In the genomic region with DNA sequence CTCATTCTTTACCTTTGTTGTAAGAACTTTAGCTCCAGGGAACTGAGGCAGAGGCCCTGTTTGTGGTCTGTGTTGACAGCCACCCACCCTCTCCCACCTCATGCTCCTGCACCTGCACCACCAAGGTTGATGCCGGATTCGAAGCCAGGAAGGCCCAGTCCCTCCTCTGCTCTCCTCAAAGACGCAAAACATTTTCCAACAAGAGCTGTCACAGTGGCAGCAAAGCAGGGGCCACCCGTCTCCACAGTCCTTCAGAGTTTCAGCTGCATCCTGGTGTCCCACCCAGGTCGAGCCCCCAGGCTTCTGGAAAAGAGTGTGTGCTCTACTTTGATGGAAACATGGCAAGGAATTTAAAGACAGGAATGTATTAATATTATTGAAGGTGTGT, we compare ENCODE assay signal across 17 cellular contexts. TPM values are rescaled to one million over a fixed set of nuclear protein-coding genes. Genes with fewer than 3 reads are reported as not detected.
A peak's percentile ranks its signal among the peaks of the same experiment; 100 is the strongest.
DNase-seq lines count a peak whose midpoint lies in the region; ATAC-seq and TF ChIP-seq lines count a peak whose summit lies in the region.
"Had no signal": no experiment of that assay in that cellular context is flagged by ENCODE, and none has a peak within 500 bp of the region (broad histone marks: within the 10 kb centered on the region; RNA-seq: fewer than 3 reads in every experiment).

No MANE protein-coding gene starts in this region.

- H3K27ac ChIP-seq in right atrium auricular region (no peak overlapping the region), mesendoderm (ENCODE audit: low read depth, low read length) (no peak overlapping the region), osteoblast (ENCODE audit: low read depth, low read length) (no peak overlapping the region)
- H3K27ac ChIP-seq: 22Rv1; A549; BLaER1 treated with 17β-estradiol and CSF1 and Interleukin-3, amounts not matched to agents 10 nM and 100 nM; C4-2B had no signal

- ATAC-seq in Right ventricle myocardium inferior (no peak), GM18517 (IDR thresholded peaks at IDR 0.05; ENCODE audit: unreplicated experiment) (no peak)
- ATAC-seq: A549; CD8-positive, alpha-beta T cell had no signal

- no peak for TF ChIP-seq CTCF in right atrium auricular region (IDR thresholded peaks at IDR 0.05)
- TF ChIP-seq CTCF in osteoblast (IDR thresholded peaks at IDR 0.05; ENCODE audit: extremely low read depth, low read depth, low read length): no peak

- WGBS in mesendoderm (ENCODE audit: extremely low coverage, insufficient coverage, low lambda C conversion rate): no CpG with 5 or more reads among the region's 5 CpGs

- H3K4me2 ChIP-seq in mesendoderm (ENCODE audit: low read length) (no peak overlapping the region), osteoblast (ENCODE audit: insufficient read depth, low read length) (no peak overlapping the region)
- H3K4me2 ChIP-seq: A549; BLaER1 treated with 17β-estradiol and CSF1 and Interleukin-3, amounts not matched to agents 10 nM and 100 nM had no signal

- H3K79me2 ChIP-seq in mesendoderm (ENCODE audit: control insufficient read depth, insufficient read depth, low read length) (no peaks in the 10 kb centered on the region), osteoblast (ENCODE audit: insufficient read depth, low read length) (no peaks in the 10 kb centered on the region)

- H3K79me1 ChIP-seq in mesendoderm (ENCODE audit: low read length): no peaks in the 10 kb centered on the region

- no peak overlapping the region for H2BK15ac ChIP-seq in mesendoderm (replicated peaks; ENCODE audit: low read depth)

- H3K4me1 ChIP-seq in right atrium auricular region (peaks cover 0 to 17% of the 10 kb centered on the region in 2 donors), mesendoderm (ENCODE audit: control insufficient read depth, low read depth, low read length) (no peaks in the 10 kb centered on the region), osteoblast (ENCODE audit: insufficient read depth, low read length) (peaks cover 11% of the 10 kb centered on the region)
- H3K4me1 ChIP-seq: A549; BLaER1 treated with 17β-estradiol and CSF1 and Interleukin-3, amounts not matched to agents 10 nM and 100 nM; Caco-2 had no signal

- intact Hi-C loops in Right ventricle myocardium inferior (cut with DNase I): no loop called here

- H2AK5ac ChIP-seq in mesendoderm (ENCODE audit: low read length): no peak overlapping the region

- H3K27me3 ChIP-seq in right atrium auricular region (no peaks in the 10 kb centered on the region), mesendoderm (ENCODE audit: insufficient read depth, low read length, poor library complexity) (no peaks in the 10 kb centered on the region), osteoblast (ENCODE audit: insufficient read depth, low read length) (no peaks in the 10 kb centered on the region)
- H3K27me3 ChIP-seq: BLaER1 treated with 17β-estradiol and CSF1 and Interleukin-3, amounts not matched to agents 10 nM and 100 nM had no signal

- no peak overlapping the region for H3K4ac ChIP-seq in mesendoderm (ENCODE audit: low read depth, low read length)

- H2BK120ac ChIP-seq in mesendoderm (ENCODE audit: low read depth, low read length): no peak overlapping the region

- H3K23ac ChIP-seq in mesendoderm (ENCODE audit: low read length): no peak overlapping the region

- H3K36me3 ChIP-seq in right atrium auricular region (peaks cover 39% of the 10 kb centered on the region), mesendoderm (ENCODE audit: control insufficient read depth, insufficient read depth, low read length) (no peaks in the 10 kb centered on the region), osteoblast (ENCODE audit: insufficient read depth, low read length) (peaks cover 24% of the 10 kb centered on the region)

- H4K20me1 ChIP-seq in osteoblast (ENCODE audit: insufficient read depth, low read length): no peaks in the 10 kb centered on the region

- H4K8ac ChIP-seq in mesendoderm (ENCODE audit: low read depth, low read length): no peak overlapping the region

- H3K9me3 ChIP-seq in right atrium auricular region: no peaks in the 10 kb centered on the region
- H3K9me3 ChIP-seq in osteoblast (ENCODE audit: low read depth, low read length): no peaks in the 10 kb centered on the region
- H3K9me3 ChIP-seq: A549; BLaER1 treated with 17β-estradiol and CSF1 and Interleukin-3, amounts not matched to agents 10 nM and 100 nM; Caco-2 had no signal

- no peak overlapping the region for H2BK5ac ChIP-seq in mesendoderm (ENCODE audit: low read length)

- H3K18ac ChIP-seq in mesendoderm (ENCODE audit: low read length): no peak overlapping the region

- no peak overlapping the region for H3K9ac ChIP-seq in mesendoderm (ENCODE audit: low read length)
- H3K9ac ChIP-seq: BLaER1 treated with 17β-estradiol and CSF1 and Interleukin-3, amounts not matched to agents 10 nM and 100 nM had no signal

- H3K56ac ChIP-seq in mesendoderm (ENCODE audit: low read length): peak overlapping the region; percentile 22

- no peak overlapping the region for H4K5ac ChIP-seq in mesendoderm (ENCODE audit: low read length)

- DNase-seq in Right ventricle myocardium inferior (ENCODE audit: missing footprints) (peak; percentile 41), right atrium auricular region (ENCODE audit: low spot score) (no peak), mesendoderm (no peak), osteoblast (ENCODE audit: insufficient read length, low spot score, missing footprints) (peak; percentile 45), cerebellar nuclear complex (lab: John Stamatoyannopoulos, UW) (no peak)
- DNase-seq: AML-193; Caco-2; Calu3; CD4-positive, alpha-beta T cell; CD8-positive, alpha-beta T cell; DMS79 treated with DMSO at 0.1 percent for 48 hours; GF-D8 had no signal

- no peak overlapping the region for H3K4me3 ChIP-seq in right atrium auricular region
- no peak overlapping the region for H3K4me3 ChIP-seq in mesendoderm (ENCODE audit: low read length)
- no peak overlapping the region for H3K4me3 ChIP-seq in osteoblast (ENCODE audit: insufficient read depth, low read length)
- H3K4me3 ChIP-seq: A549; BLaER1 treated with 17β-estradiol and CSF1 and Interleukin-3, amounts not matched to agents 10 nM and 100 nM had no signal

- no peak overlapping the region for H2AFZ ChIP-seq in osteoblast (ENCODE audit: low read length)

RNA-seq across cellular contexts. Expression of gene MMAB, which starts 37.4 kb away (rescaled TPM):
- total RNA-seq in Right ventricle myocardium inferior (61.7 TPM), right atrium auricular region (10 to 100 TPM; 30.3 to 53.1 TPM), osteoblast (34.4 and 35.7 TPM in 2 replicates)
- 19.4 TPM for polyA plus RNA-seq in mesendoderm (2013, experiment 1 of 2)
- 20.6 TPM for polyA plus RNA-seq in mesendoderm (2013, experiment 2 of 2)

RNA-seq across cellular contexts. Expression of gene MVK, which starts 37.7 kb away (rescaled TPM):
- total RNA-seq in Right ventricle myocardium inferior: 11.8 TPM
- total RNA-seq in right atrium auricular region: 1 to 10 TPM; 5.5 to 7.5 TPM
- 19.8 TPM for polyA plus RNA-seq in mesendoderm (2013, experiment 1 of 2)
- 19.5 TPM for polyA plus RNA-seq in mesendoderm (2013, experiment 2 of 2)
- 31.1 and 31.2 TPM in 2 replicates for total RNA-seq in osteoblast

RNA-seq across cellular contexts. Expression of gene UBE3B, which starts 58.4 kb away (rescaled TPM):
- total RNA-seq in Right ventricle myocardium inferior: 56.1 TPM
- 10 to 100 TPM; 41.7 to 71.8 TPM for total RNA-seq in right atrium auricular region
- polyA plus RNA-seq in mesendoderm (2013, experiment 1 of 2): 13.1 TPM
- 13.5 TPM for polyA plus RNA-seq in mesendoderm (2013, experiment 2 of 2)
- 34.8 and 40.9 TPM in 2 replicates for total RNA-seq in osteoblast

RNA-seq across cellular contexts. Expression of gene KCTD10, which starts 58.8 kb away (rescaled TPM):
- 32.2 TPM for total RNA-seq in Right ventricle myocardium inferior
- 10 to 100 TPM; 34.4 to 55.9 TPM for total RNA-seq in right atrium auricular region
- polyA plus RNA-seq in mesendoderm (2013, experiment 1 of 2): 53.1 TPM
- 49.7 TPM for polyA plus RNA-seq in mesendoderm (2013, experiment 2 of 2)
- 94.6 and 102 TPM in 2 replicates for total RNA-seq in osteoblast

Comparison
In these comparisons a context has a peak if more than half of its experiments do, and no peak if none do; other contexts are left out.
1. DNase-seq: peak in Right ventricle myocardium inferior (single experiment) and osteoblast (single experiment); none in right atrium auricular region (single experiment), mesendoderm (single experiment) and cerebellar nuclear complex (0 of 2).